19 cellular contexts compared by ENCODE assay signal in the genomic region with DNA sequence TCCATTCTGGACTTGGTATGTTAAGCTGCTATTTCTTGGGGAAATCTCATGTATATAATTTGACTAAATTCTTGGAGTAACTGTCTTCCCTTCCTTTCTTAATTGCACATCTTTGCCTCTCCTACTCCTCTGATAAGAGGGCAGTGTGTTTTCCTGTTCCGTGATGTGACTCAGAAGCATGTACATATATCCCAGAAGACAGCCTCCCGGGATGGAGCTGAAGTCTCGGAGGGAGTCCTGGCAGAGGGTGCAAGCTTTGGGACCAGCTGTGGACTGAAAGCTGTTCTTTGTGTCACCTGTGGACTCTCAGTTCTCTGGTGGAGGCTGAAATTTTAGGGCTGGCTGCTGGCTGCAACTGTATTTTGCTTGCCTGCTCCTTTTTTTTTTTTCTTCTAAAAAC.
"Had no signal": no experiment of that assay in that cellular context is flagged by ENCODE, and none has a peak within 500 bp of the region (broad histone marks: within the 10 kb centered on the region; RNA-seq: fewer than 3 reads in every experiment).

No MANE protein-coding gene starts in this region.

- ATAC-seq: effector memory CD8-positive, alpha-beta T cell; naive thymus-derived CD8-positive, alpha-beta T cell; stimulated activated naive B cell treated with anti-CD40 and anti-IgM and Interleukin-4, amounts not matched to agents 10 μg/mL and 1 μg/mL and 100 μg/mL, for 72 hours had no signal

- H3K9me3 Mint-ChIP-seq: activated CD4-positive, alpha-beta T cell treated with anti-CD3 and anti-CD28 coated beads, Interleukin-2, amount 10 ng/mL, durations not matched to agents 24 days and 14 days; activated T-helper 2 cell treated with anti-CD3 and anti-CD28 coated beads, Interferon-gamma antibody, Interleukin-2, Interleukin-4, amounts not matched to agents 10 μg/mL and 5 μg/mL and 100 μg/mL, durations not matched to agents 14 hours and 24 hours and 36 hours; effector memory CD8-positive, alpha-beta T cell; naive thymus-derived CD8-positive, alpha-beta T cell; stimulated activated naive B cell treated with anti-CD40 and anti-IgM and Interleukin-4, amounts not matched to agents 10 μg/mL and 1 μg/mL and 100 μg/mL, for 72 hours; T-helper 2 cell treated with Interferon-gamma antibody and Interleukin-4, amounts not matched to agents 5 μg/mL and 100 μg/mL, for 36 hours had no signal

- DNase-seq: activated CD4-positive, alpha-beta T cell treated with anti-CD3 and anti-CD28 coated beads, Interleukin-2, amount 10 ng/mL, durations not matched to agents 24 days and 14 days; activated CD4-positive, CD25-positive, alpha-beta regulatory T cell; activated CD8-positive, alpha-beta memory T cell treated with anti-CD3 and anti-CD28 coated beads, Interleukin-2, amount 50 U/mL, for 48 hours; activated naive CD4-positive, alpha-beta T cell treated with anti-CD3 and anti-CD28 coated beads, Interleukin-2, amount 50 U/mL, for 16 hours; aorta; cerebellar nuclear complex; effector memory CD8-positive, alpha-beta T cell; islet precursor cell; mammary epithelial cell; naive thymus-derived CD8-positive, alpha-beta T cell; stimulated activated naive B cell treated with anti-CD40 and anti-IgM and Interleukin-4, amounts not matched to agents 10 μg/mL and 1 μg/mL and 100 μg/mL, for 72 hours; substantia nigra; SW 1271; trophoblast cell had no signal

- H3K4me1 ChIP-seq: SJSA1 had no signal

- H3K27me3 Mint-ChIP-seq: activated CD4-positive, alpha-beta T cell treated with anti-CD3 and anti-CD28 coated beads, Interleukin-2, amount 10 ng/mL, durations not matched to agents 24 days and 14 days; effector memory CD8-positive, alpha-beta T cell; naive thymus-derived CD8-positive, alpha-beta T cell; stimulated activated naive B cell treated with anti-CD40 and anti-IgM and Interleukin-4, amounts not matched to agents 10 μg/mL and 1 μg/mL and 100 μg/mL, for 72 hours had no signal

- H3K4me3 Mint-ChIP-seq: activated CD4-positive, alpha-beta T cell treated with anti-CD3 and anti-CD28 coated beads, Interleukin-2, amount 10 ng/mL, durations not matched to agents 24 days and 14 days; stimulated activated naive B cell treated with anti-CD40 and anti-IgM and Interleukin-4, amounts not matched to agents 10 μg/mL and 1 μg/mL and 100 μg/mL, for 72 hours; T-helper 2 cell treated with Interferon-gamma antibody and Interleukin-4, amounts not matched to agents 5 μg/mL and 100 μg/mL, for 36 hours had no signal

- H3K9me3 ChIP-seq: neutrophil, SJSA1 had no signal

- H3K27ac Mint-ChIP-seq: activated CD4-positive, alpha-beta T cell treated with anti-CD3 and anti-CD28 coated beads, Interleukin-2, amount 10 ng/mL, durations not matched to agents 24 days and 14 days; activated T-helper 2 cell treated with anti-CD3 and anti-CD28 coated beads, Interferon-gamma antibody, Interleukin-2, Interleukin-4, amounts not matched to agents 10 μg/mL and 5 μg/mL and 100 μg/mL, durations not matched to agents 14 hours and 24 hours and 36 hours; stimulated activated naive B cell treated with anti-CD40 and anti-IgM and Interleukin-4, amounts not matched to agents 10 μg/mL and 1 μg/mL and 100 μg/mL, for 72 hours; T-helper 2 cell treated with Interferon-gamma antibody and Interleukin-4, amounts not matched to agents 5 μg/mL and 100 μg/mL, for 36 hours had no signal

- H3K27me3 ChIP-seq: neutrophil, SJSA1 had no signal

- H3K4me3 ChIP-seq: SJSA1 had no signal

- H3K27ac ChIP-seq: epithelial cell of prostate, neutrophil, SJSA1 had no signal

- H3K36me3 ChIP-seq: neutrophil, SJSA1 had no signal
